Comparison of ENCODE assay signal across 14 cellular contexts in the genomic region with DNA sequence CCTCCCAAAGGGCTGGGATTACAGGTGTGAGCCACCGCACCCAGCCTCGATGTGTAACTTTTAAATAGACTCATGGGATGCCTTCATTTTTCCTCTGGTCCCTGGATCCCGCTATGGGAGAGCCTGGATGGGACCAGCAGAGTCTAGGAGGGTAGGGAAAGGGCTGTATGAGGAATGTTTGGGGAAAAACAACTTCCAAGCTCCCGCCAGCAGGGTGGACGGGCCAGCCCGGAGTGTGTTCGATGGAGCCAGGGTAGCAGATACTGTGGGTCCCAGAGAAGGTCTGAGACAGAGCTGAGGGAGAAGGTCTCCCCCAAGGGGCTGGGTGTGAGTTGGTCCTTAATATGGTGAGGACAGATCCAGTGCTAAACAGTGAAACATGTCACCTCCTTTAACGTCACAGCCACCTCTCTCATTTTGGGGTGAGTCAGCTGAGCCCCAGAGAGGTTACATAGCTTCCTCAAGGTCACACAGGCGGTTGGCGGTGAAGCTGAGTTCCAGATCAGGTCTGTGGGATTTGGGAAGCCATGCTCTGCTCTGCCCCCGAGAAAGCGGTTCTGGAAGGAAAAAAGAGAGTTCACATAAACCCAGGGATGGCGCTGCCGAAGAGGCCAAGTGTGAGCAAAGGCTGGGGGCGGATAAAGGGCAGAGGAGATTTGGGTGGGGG.
"Had no signal": no experiment of that assay in that cellular context is flagged by ENCODE, and none has a peak within 500 bp of the region (broad histone marks: within the 10 kb centered on the region; RNA-seq: fewer than 3 reads in every experiment).

No MANE protein-coding gene starts in this region.

- H3K27me3 ChIP-seq: pancreas, thyroid gland had no signal

- H3K9me3 Mint-ChIP-seq: neural crest cell had no signal

- ATAC-seq: left ventricle myocardium superior, pancreas had no signal

- H3K4me3 ChIP-seq: pancreas, thyroid gland had no signal

- H3K4me1 ChIP-seq: pancreas, thyroid gland had no signal

- H3K9me3 ChIP-seq: thyroid gland had no signal

- H3K36me3 ChIP-seq: pancreas, thyroid gland had no signal

- H3K36me3 Mint-ChIP-seq: brain had no signal

- H3K4me3 Mint-ChIP-seq: brain, neural crest cell had no signal

- DNase-seq: activated CD4-positive, alpha-beta T cell treated with anti-CD3 and anti-CD28 coated beads, Interleukin-2, amount 50 U/mL, for 1 hour; activated naive CD4-positive, alpha-beta T cell treated with anti-CD3 and anti-CD28 coated beads, Interleukin-2, amount 50 U/mL, for 16 hours; activated T-cell treated with anti-CD3 and anti-CD28 coated beads, Interleukin-2, amount 50 U/mL, for 1 hour; amygdala; dermis blood vessel endothelial cell; left ventricle myocardium superior; mesendoderm; stimulated activated CD4-positive, alpha-beta T cell treated with anti-CD3 and anti-CD28 coated beads, Interleukin-15, amount 100 ng/mL, for 24 hours; stimulated activated CD4-positive, alpha-beta T cell treated with anti-CD3 and anti-CD28 coated beads, Interleukin-4, amount 100 ng/mL, for 24 hours; T-helper 2 cell; thyroid gland had no signal

- H3K27ac Mint-ChIP-seq: brain had no signal

- H3K27ac ChIP-seq: pancreas, thyroid gland had no signal
